In the genomic region with DNA sequence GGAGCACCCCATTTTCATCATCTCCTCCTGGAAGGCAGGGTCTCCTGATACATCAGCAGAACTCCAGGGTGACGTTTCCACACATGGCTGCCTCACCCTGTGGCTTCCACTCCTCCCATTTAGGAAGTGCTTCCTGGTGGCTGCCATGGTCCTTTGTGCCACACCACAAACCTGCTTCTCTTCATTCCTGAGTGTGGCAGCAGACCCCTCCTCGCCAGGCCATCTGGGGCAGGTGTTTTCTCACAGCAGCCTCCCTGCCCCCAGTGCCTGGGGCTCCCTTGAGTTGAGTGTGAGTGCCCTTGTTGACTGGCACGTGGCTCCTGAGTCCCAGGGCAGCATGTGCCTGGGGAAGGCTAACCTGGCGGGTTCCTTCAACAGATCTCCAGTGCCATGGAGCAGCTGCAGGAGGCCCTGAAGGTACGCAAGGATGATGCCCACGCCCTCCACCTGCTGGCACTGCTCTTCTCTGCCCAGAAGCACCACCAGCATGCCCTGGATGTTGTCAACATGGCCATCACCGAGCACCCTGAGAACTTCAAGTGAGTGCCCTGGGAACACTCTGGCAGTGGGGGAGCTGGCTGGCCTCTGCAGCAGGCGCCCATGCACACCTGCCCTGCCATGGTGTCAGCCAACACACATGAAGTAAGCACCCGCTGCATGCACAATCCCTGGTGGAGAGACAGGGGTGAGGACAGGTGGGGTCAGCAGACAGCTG, we compare ENCODE assay signal across 16 cellular contexts.
DNase-seq lines count a peak whose midpoint lies in the region; ATAC-seq and TF ChIP-seq lines count a peak whose summit lies in the region.
"Had no signal": no experiment of that assay in that cellular context is flagged by ENCODE, and none has a peak within 500 bp of the region (broad histone marks: within the 10 kb centered on the region; RNA-seq: fewer than 3 reads in every experiment).

No MANE protein-coding gene starts in this region.

- DNase-seq in Right ventricle myocardium superior (no peak), cardiac septum (ENCODE audit: low spot score) (no peak), NCI-H2029 (lab: John Stamatoyannopoulos, UW) (peak; percentile 78), chondrocyte (ENCODE audit: low spot score) (peak; percentile 72), tibial artery (no peak), GM19238 (ENCODE audit: insufficient read length, low spot score) (no peak), SIG-M5 (lab: John Stamatoyannopoulos, UW) (no peak)
- DNase-seq in stimulated activated naive CD4-positive, alpha-beta T cell treated with Interleukin-2 at 50 U/mL for 16 hours (lab: John Stamatoyannopoulos, UW): no peak
- DNase-seq: activated CD4-positive, alpha-beta memory T cell treated with anti-CD3 and anti-CD28 coated beads, Interleukin-2, amount 10 ng/mL, durations not matched to agents 7 days and 5 days; activated T-cell treated with anti-CD3 and anti-CD28 coated beads, Interleukin-2, amount 50 U/mL, for 72 hours; caudate nucleus; NCI-H2081; RPMI8226; T-cell had no signal

- peaks cover 8 to 96% (median 65%) of the 10 kb centered on the region in 4 donors for H3K4me1 ChIP-seq in tibial artery

- H3K4me1 Mint-ChIP-seq in chondrocyte (ENCODE audit: low read depth): peaks cover 38% of the 10 kb centered on the region
- H3K4me1 Mint-ChIP-seq: activated CD4-positive, alpha-beta memory T cell treated with anti-CD3 and anti-CD28 coated beads, Interleukin-2, amount 10 ng/mL, durations not matched to agents 7 days and 5 days had no signal

- H3K36me3 Mint-ChIP-seq in chondrocyte (ENCODE audit: low read depth): peaks cover 39% of the 10 kb centered on the region

- ATAC-seq in Right ventricle myocardium superior (ENCODE audit: poor library complexity): peak; percentile 2
- ATAC-seq: activated T-cell treated with anti-CD3 and anti-CD28 coated beads, Interleukin-2, amount 50 U/mL, for 72 hours; T-cell had no signal

- no peaks in the 10 kb centered on the region for H3K9me3 Mint-ChIP-seq in chondrocyte (ENCODE audit: low read depth)
- H3K9me3 Mint-ChIP-seq: activated CD4-positive, alpha-beta memory T cell treated with anti-CD3 and anti-CD28 coated beads, Interleukin-2, amount 10 ng/mL, durations not matched to agents 7 days and 5 days; activated T-cell treated with anti-CD3 and anti-CD28 coated beads, Interleukin-2, amount 50 U/mL, for 72 hours; neural crest cell; T-cell had no signal

- peaks cover 0 to 74% (median 69%) of the 10 kb centered on the region in 3 donors for H3K36me3 ChIP-seq in tibial artery

- TF ChIP-seq CTCF in chondrocyte (IDR thresholded peaks at IDR 0.05) (no peak), tibial artery (IDR thresholded peaks at IDR 0.05) (no peak)

- H3K27ac ChIP-seq in tibial artery: peak overlapping the region; percentile 26 to 91
- H3K27ac ChIP-seq: vagina had no signal

- H3K9me3 ChIP-seq in tibial artery: no peaks in the 10 kb centered on the region
- H3K9me3 ChIP-seq: vagina had no signal

- H3K27ac Mint-ChIP-seq in chondrocyte (ENCODE audit: unreplicated experiment): peak overlapping the region; percentile 20
- H3K27ac Mint-ChIP-seq: activated CD4-positive, alpha-beta memory T cell treated with anti-CD3 and anti-CD28 coated beads, Interleukin-2, amount 10 ng/mL, durations not matched to agents 7 days and 5 days; activated T-cell treated with anti-CD3 and anti-CD28 coated beads, Interleukin-2, amount 50 U/mL, for 72 hours; T-cell had no signal

- no peak overlapping the region for H3K4me3 Mint-ChIP-seq in chondrocyte (ENCODE audit: unreplicated experiment)
- H3K4me3 Mint-ChIP-seq: activated CD4-positive, alpha-beta memory T cell treated with anti-CD3 and anti-CD28 coated beads, Interleukin-2, amount 10 ng/mL, durations not matched to agents 7 days and 5 days; activated T-cell treated with anti-CD3 and anti-CD28 coated beads, Interleukin-2, amount 50 U/mL, for 72 hours; neural crest cell; T-cell had no signal

- H3K4me3 ChIP-seq in tibial artery: no peak overlapping the region
- H3K4me3 ChIP-seq: vagina had no signal

- no peaks in the 10 kb centered on the region for H3K27me3 Mint-ChIP-seq in chondrocyte (ENCODE audit: low read depth)
- H3K27me3 Mint-ChIP-seq: activated CD4-positive, alpha-beta memory T cell treated with anti-CD3 and anti-CD28 coated beads, Interleukin-2, amount 10 ng/mL, durations not matched to agents 7 days and 5 days; T-cell had no signal

- H3K27me3 ChIP-seq in tibial artery: no peaks in the 10 kb centered on the region
- H3K27me3 ChIP-seq: vagina had no signal

- intact Hi-C loops in Right ventricle myocardium superior (cut with DNase I) (no loop called here), cardiac septum (cut with DNase I) (no loop called here), tibial artery (cut with DNase I; ENCODE audit: low total_unique reads) (no loop called here)

Comparison
In these comparisons a context has a peak if more than half of its experiments do, and no peak if none do; other contexts are left out.
1. DNase-seq: peak in NCI-H2029 (single experiment) and chondrocyte (single experiment); none in Right ventricle myocardium superior (single experiment), cardiac septum (single experiment), tibial artery (0 of 2), stimulated activated naive CD4-positive, alpha-beta T cell treated with Interleukin-2 at 50 U/mL for 16 hours (single experiment), GM19238 (single experiment) and SIG-M5 (single experiment).